13 cellular contexts compared by ENCODE assay signal in genomic region chr1:234628099-234628498, GRCh38. TPM values are rescaled to one million over a fixed set of nuclear protein-coding genes. Genes with fewer than 3 reads are reported as not detected.
DNase-seq lines count a peak whose midpoint lies in the region; ATAC-seq, FAIRE-seq and TF ChIP-seq lines count a peak whose summit lies in the region.
"Had no signal": no experiment of that assay in that cellular context is flagged by ENCODE, and none has a peak within 500 bp of the region (broad histone marks: within the 10 kb centered on the region; RNA-seq: fewer than 3 reads in every experiment).

No MANE protein-coding gene starts in this region.

- no peak overlapping the region for H2BK15ac ChIP-seq in H1 (ENCODE audit: low read length)

- H3K23me2 ChIP-seq in H1 (ENCODE audit: low read depth, low read length), result no peaks in the 10 kb centered on the region

- no peak overlapping the region for H3K23ac ChIP-seq in H1 (ENCODE audit: insufficient read length)

- no peak overlapping the region for H3K4me3 ChIP-seq in H1 (ENCODE audit: extremely low read depth in 1 of 4, insufficient read depth in 2 of 4, low read depth in 3 of 4, low read length in 4 of 4)
- H3K4me3 ChIP-seq: left ventricle myocardium inferior had no signal

- no peak overlapping the region for H2AFZ ChIP-seq in H1 (ENCODE audit: low read length)

- POLR2A ChIA-PET in H1 (lab: Charles Lee; ENCODE audit: partially characterized antibody), result interaction anchor here (1.3 kb wide), 1 partner anchor 9 kb away, joined by 3 read pairs; no protein-coding TSS in a partner anchor

- H4K91ac ChIP-seq in H1 (replicated peaks; ENCODE audit: insufficient read length, low read length), result no peak overlapping the region

- no peak overlapping the region for H3K56ac ChIP-seq in H1 (replicated peaks; ENCODE audit: insufficient read length, low read depth, low read length)

- no peak overlapping the region for H4K8ac ChIP-seq in H1 (ENCODE audit: extremely low read depth, insufficient read depth, low read length)

- CTCF ChIA-PET in H1 (lab: Charles Lee; ENCODE audit: partially characterized antibody), result interaction anchor here (0.9 to 1.1 kb wide), 2 partner anchors 31 to 106 kb away, joined by 3 read pairs; no protein-coding TSS in a partner anchor

- no peaks in the 10 kb centered on the region for H3K27me3 ChIP-seq in H1 (replicated peaks in 1 of 4; ENCODE audit: control insufficient read depth in 3 of 4, extremely low read depth in 1 of 4, insufficient read depth in 3 of 4, low read length in 3 of 4)

- TF ChIP-seq RAD21 in H1 (IDR thresholded peaks at IDR 0.05 in 1 of 2, conservative IDR thresholded peaks at IDR 0.05 in 1 of 2; ENCODE audit: low read depth in 2 of 2, low read length in 2 of 2), result no peak

- no peak overlapping the region for H3K18ac ChIP-seq in H1 (ENCODE audit: extremely low read depth, low read length)

- no peak for TF ChIP-seq EP300 in H1 (IDR thresholded peaks at IDR 0.05; ENCODE audit: borderline replicate concordance in 1 of 2, low read depth in 2 of 2, low read length in 2 of 2)

- H2BK5ac ChIP-seq in H1 (ENCODE audit: low read depth, low read length), result no peak overlapping the region

- H2AK5ac ChIP-seq in H1 (ENCODE audit: low read depth, low read length), result no peak overlapping the region

- no peaks in the 10 kb centered on the region for H3K9me3 ChIP-seq in H1 (ENCODE audit: insufficient read depth in 2 of 2, low read depth in 1 of 2, low read length in 1 of 2)
- H3K9me3 ChIP-seq: left ventricle myocardium inferior had no signal

- H3K27ac ChIP-seq in H1 (ENCODE audit: low read depth, low read length), result no peak overlapping the region
- H3K27ac ChIP-seq: left ventricle myocardium inferior had no signal

- H3K14ac ChIP-seq in H1 (ENCODE audit: insufficient read length), result no peak overlapping the region

- no peaks in the 10 kb centered on the region for H3K79me1 ChIP-seq in H1 (ENCODE audit: low read depth, low read length)

- no peak for ATAC-seq in GM19324 (IDR thresholded peaks at IDR 0.05; ENCODE audit: low FRiP score, unreplicated experiment)
- ATAC-seq: T-cell had no signal

- no peak overlapping the region for H3K9ac ChIP-seq in H1 (replicated peaks in 1 of 4; ENCODE audit: extremely low read depth in 1 of 4, low read depth in 3 of 4, low read length in 3 of 4)

- H4K5ac ChIP-seq in H1 (ENCODE audit: insufficient read length, low read depth, low read length), result no peak overlapping the region

- no peaks in the 10 kb centered on the region for H3K4me1 ChIP-seq in H1 (replicated peaks in 1 of 4; ENCODE audit: control insufficient read depth in 3 of 4, insufficient read depth in 4 of 4, low read length in 3 of 4)

- no peak for TF ChIP-seq POLR2A in H1 (IDR thresholded peaks at IDR 0.05; ENCODE audit: control extremely low read depth in 1 of 2, low read depth in 2 of 2, low read length in 2 of 2)

- H2BK120ac ChIP-seq in H1 (replicated peaks; ENCODE audit: low read depth, low read length), result no peak overlapping the region

- no peak for FAIRE-seq in H1 (lab: Jason Lieb, UNC)
- FAIRE-seq in urothelium cell line (lab: Jason Lieb, UNC), result no peak
- FAIRE-seq: colon had no signal

- WGBS in H1 (ENCODE audit: extremely low coverage in 1 of 2, insufficient coverage in 1 of 2, insufficient read length in 1 of 2, insufficient replicate concordance in 2 of 2, low coverage in 1 of 2, low lambda C conversion rate in 2 of 2, missing lambda C conversion rate in 1 of 2), 2 experiments, result 88% methylated on average over 5 of the region's 5 CpGs; no CpG with 5 or more reads in 1 of the 2 experiments

- H3K4ac ChIP-seq in H1 (replicated peaks; ENCODE audit: insufficient read length, low read depth, low read length), result no peak overlapping the region

- H3K36me3 ChIP-seq in H1 (ENCODE audit: control insufficient read depth in 2 of 4, insufficient read depth in 4 of 4, low read length in 3 of 4), result no peaks in the 10 kb centered on the region
- H3K36me3 ChIP-seq: left ventricle myocardium inferior had no signal

- H3K4me2 ChIP-seq in H1 (ENCODE audit: insufficient read depth in 1 of 2, low read depth in 2 of 2, low read length in 2 of 2), result no peak overlapping the region

- DNase-seq in EL, result peak; percentile 91
- peak; percentile 86 for DNase-seq in RKO (ENCODE audit: low spot score)
- no peak for DNase-seq in H1 (ENCODE audit: low read depth in 1 of 2, low spot score in 2 of 2)
- DNase-seq in myocyte (ENCODE audit: low read depth), result peak; percentile 62
- DNase-seq in DMS153 (lab: John Stamatoyannopoulos, UW), result no peak
- no peak for DNase-seq in urothelium cell line (ENCODE audit: low spot score)
- no peak for DNase-seq in stimulated activated CD4-positive, alpha-beta T cell treated with anti-CD3 and anti-CD28 coated beads, Interleukin-4, amount 100 ng/mL, for 24 hours
- DNase-seq: activated naive CD4-positive, alpha-beta T cell; head of caudate nucleus; left ventricle myocardium inferior; T-cell had no signal

- no peaks in the 10 kb centered on the region for H4K20me1 ChIP-seq in H1 (replicated peaks in 1 of 2; ENCODE audit: control insufficient read depth in 1 of 2, insufficient read depth in 2 of 2, low read length in 2 of 2)

- no peak for TF ChIP-seq CTCF in H1 (IDR thresholded peaks at IDR 0.05; ENCODE audit: control extremely low read depth in 1 of 3, insufficient read depth in 1 of 3, low read depth in 1 of 3, low read length in 3 of 3)

- H2BK20ac ChIP-seq in H1 (ENCODE audit: low read length), result 0 out of 2 replicates have a peak overlapping the region, but pooled peaks have one; percentile 64

- H3K79me2 ChIP-seq in H1 (ENCODE audit: control insufficient read depth in 1 of 2, insufficient read depth in 2 of 2, low read length in 2 of 2), result no peaks in the 10 kb centered on the region

- no peak overlapping the region for H2BK12ac ChIP-seq in H1 (ENCODE audit: low read depth, low read length)

TF ChIP-seq in H1, 55 proteins besides CTCF, POLR2A, EP300 and RAD21:
- no peak for TF ChIP-seq PHF8 (conservative IDR thresholded peaks at IDR 0.05; ENCODE audit: low read depth, low read length)
- TF ChIP-seq CBX5 (IDR thresholded peaks at IDR 0.05; ENCODE audit: low read depth, low read length), result no peak
- no peak for TF ChIP-seq TBP (IDR thresholded peaks at IDR 0.05; ENCODE audit: low read depth, low read length)
- no peak for TF ChIP-seq ZNF274 (IDR thresholded peaks at IDR 0.05; ENCODE audit: borderline replicate concordance, extremely low read depth, low read length)
- no peak for TF ChIP-seq HDAC6 (IDR thresholded peaks at IDR 0.05; ENCODE audit: low read depth, low read length)
- no peak for TF ChIP-seq SUZ12 (IDR thresholded peaks at IDR 0.05; ENCODE audit: low read length)
- no peak for TF ChIP-seq SIN3A (conservative IDR thresholded peaks at IDR 0.05 in 1 of 2, IDR thresholded peaks at IDR 0.05 in 1 of 2; ENCODE audit: low read depth in 1 of 2, low read length in 2 of 2)
- TF ChIP-seq RXRA (IDR thresholded peaks at IDR 0.05; ENCODE audit: insufficient read depth, low read depth, low read length), result no peak
- no peak for TF ChIP-seq SP2 (IDR thresholded peaks at IDR 0.05; ENCODE audit: low read length)
- no peak for TF ChIP-seq KDM5A (IDR thresholded peaks at IDR 0.05; ENCODE audit: low read length)
- TF ChIP-seq EZH2 (IDR thresholded peaks at IDR 0.05; ENCODE audit: low read depth, low read length, severe bottlenecking), result no peak
- no peak for TF ChIP-seq NRF1 (IDR thresholded peaks at IDR 0.05; ENCODE audit: low read depth, low read length)

RNA-seq across cellular contexts. Expression of gene IRF2BP2, which starts 18.1 kb away (rescaled TPM):
- 67.5 and 68.9 TPM in 2 replicates for total RNA-seq in H1 (2021; fragmentation: NEBNext Ultra II Directional; extraction: Animal tissue kit (Norgen Biotek cat#: 25700))
- 24.9 and 36.0 TPM in 2 replicates for polyA plus RNA-seq in H1 (2011; rRNA removed)
- polyA plus RNA-seq in H1 (2011; cell fraction: cytosol; rRNA removed), result 14.9 TPM
- 108 TPM for polyA plus RNA-seq in H1 (2011; cell fraction: nucleus; rRNA removed)
- 22.9 to 44.8 TPM (median 38.6 TPM) in 4 replicates for polyA plus RNA-seq in H1 (2012, experiment 1 of 2)
- polyA plus RNA-seq in H1 (2012, experiment 2 of 2), result 26.3 TPM
- 31.8 TPM for polyA plus RNA-seq in H1 (2013, experiment 1 of 2)
- polyA plus RNA-seq in H1 (2013, experiment 2 of 2), result 31.3 TPM
- polyA minus RNA-seq in H1 (2011; rRNA and poly(A)+ RNA removed), result 22.1 and 38.7 TPM in 2 replicates
- polyA minus RNA-seq in H1 (2011; cell fraction: cytosol; rRNA and poly(A)+ RNA removed), result 41.8 TPM
- 37.3 TPM for polyA minus RNA-seq in H1 (2011; cell fraction: nucleus; rRNA and poly(A)+ RNA removed)
- 60.2 and 63.5 TPM in 2 replicates for total RNA-seq in myocyte
- 76.8 TPM for polyA plus RNA-seq in myocyte (2012)

Comparison
In these comparisons a context has a peak if more than half of its experiments do, and no peak if none do; other contexts are left out.
1. DNase-seq: peak in EL (single experiment), RKO (single experiment) and myocyte (single experiment); none in H1 (0 of 2), DMS153 (single experiment), urothelium cell line (single experiment) and stimulated activated CD4-positive, alpha-beta T cell treated with anti-CD3 and anti-CD28 coated beads, Interleukin-4, amount 100 ng/mL, for 24 hours (single experiment).